9 cellular contexts compared by ENCODE assay signal in the genomic region with DNA sequence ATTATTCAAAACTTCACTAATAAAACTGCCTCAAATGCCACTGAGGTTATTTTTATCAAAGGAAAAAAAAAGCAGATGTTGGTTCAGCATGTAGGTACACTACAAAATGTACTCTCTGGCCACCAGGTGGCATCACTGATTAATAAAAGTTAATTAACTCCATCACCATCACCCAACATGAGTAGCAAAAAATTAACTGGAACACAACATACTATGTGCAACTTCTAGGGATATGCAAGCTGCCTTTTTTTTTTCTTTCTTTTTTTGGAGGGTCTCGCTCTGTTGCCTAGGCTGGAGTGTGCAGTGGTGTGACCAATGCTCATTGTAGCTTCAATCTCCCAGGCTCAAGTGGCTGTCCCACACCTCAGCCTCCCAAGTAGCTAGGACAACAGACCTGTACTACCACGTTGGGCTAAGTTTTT. TPM values are rescaled to one million over a fixed set of nuclear protein-coding genes. Genes with fewer than 3 reads are reported as not detected.
DNase-seq lines count a peak whose midpoint lies in the region; ATAC-seq and TF ChIP-seq lines count a peak whose summit lies in the region.
"Had no signal": no experiment of that assay in that cellular context is flagged by ENCODE, and none has a peak within 500 bp of the region (broad histone marks: within the 10 kb centered on the region; RNA-seq: fewer than 3 reads in every experiment).

No MANE protein-coding gene starts in this region.

- H3K4me3 ChIP-seq in HUES64 (ENCODE audit: low read length) (no peak overlapping the region), OCI-LY3 (ENCODE audit: low read length) (no peak overlapping the region), esophagus squamous epithelium (no peak overlapping the region), testis (no peak overlapping the region)

- peak overlapping the region in 2 of 3 experiments; percentile 32 to 47 for H3K27ac Mint-ChIP-seq in nephron
- H3K27ac Mint-ChIP-seq: T-helper 1 cell treated with Interleukin-12 subunit alpha and Interleukin-12 subunit beta and Interleukin-4 antibody, amounts not matched to agents 30 μg/mL and 1 μg/mL, for 36 hours had no signal

- peaks cover 35% of the 10 kb centered on the region for H3K4me1 Mint-ChIP-seq in nephron

- H3K36me3 Mint-ChIP-seq in nephron (ENCODE audit: low read depth), result peaks cover 25% of the 10 kb centered on the region

- TF ChIP-seq CTCF in OCI-LY3 (IDR thresholded peaks at IDR 0.05; ENCODE audit: low read depth, low read length) (peak; percentile 86), esophagus squamous epithelium (IDR thresholded peaks at IDR 0.05) (peak; percentile 63 to 92 (median 74)), nephron (IDR thresholded peaks at IDR 0.05; ENCODE audit: unreplicated experiment in 3 of 3) (peak; percentile 74 to 79 (median 74)), testis (IDR thresholded peaks at IDR 0.05) (peak; percentile 79 to 88 (median 85))

- H3K4me3 Mint-ChIP-seq in nephron, result no peak overlapping the region
- H3K4me3 Mint-ChIP-seq: T-helper 1 cell treated with Interleukin-12 subunit alpha and Interleukin-12 subunit beta and Interleukin-4 antibody, amounts not matched to agents 30 μg/mL and 1 μg/mL, for 36 hours had no signal

- H3K27ac ChIP-seq in HUES64 (ENCODE audit: low read depth, low read length), result peak overlapping the region; percentile 50; the same call in 1 of the 2 replicates
- H3K27ac ChIP-seq in OCI-LY3 (ENCODE audit: low read length), result no peak overlapping the region
- peak overlapping the region; percentile 57 to 79 (median 60) for H3K27ac ChIP-seq in esophagus squamous epithelium
- no peak overlapping the region for H3K27ac ChIP-seq in testis

- H3K4me1 ChIP-seq in HUES64 (ENCODE audit: insufficient read depth, low read length) (peaks cover 31% of the 10 kb centered on the region), OCI-LY3 (ENCODE audit: low read length) (0 out of 2 replicates have a peak, but pooled peaks cover 3% of the 10 kb centered on the region), esophagus squamous epithelium (peaks cover 0 to 30% (median 9%) of the 10 kb centered on the region in 3 donors), testis (peaks cover 17% of the 10 kb centered on the region)

- 0 out of 2 replicates have a peak overlapping the region, but pooled peaks have one; percentile 22 for H3K4me2 ChIP-seq in OCI-LY3 (ENCODE audit: low read length)

- no peaks in the 10 kb centered on the region for H4K20me1 ChIP-seq in OCI-LY3 (ENCODE audit: insufficient read depth, low read length)

- H3K36me3 ChIP-seq in HUES64 (ENCODE audit: insufficient read depth, low read length) (peaks cover 13% of the 10 kb centered on the region), OCI-LY3 (replicated peaks; ENCODE audit: low read depth, low read length) (no peaks in the 10 kb centered on the region), esophagus squamous epithelium (peaks cover 0 to 16% (median 0%) of the 10 kb centered on the region in 3 donors), testis (ENCODE audit: low read depth, missing control alignments) (no peaks in the 10 kb centered on the region)

- WGBS in HUES64, result 68% methylated on average over 2 of the region's 2 CpGs
- WGBS in esophagus squamous epithelium, 2 donors, result 45 to 48% methylated on average over 2 of the region's 2 CpGs
- WGBS in testis, 2 donors, result 41 to 45% methylated on average over 2 of the region's 2 CpGs

- H3K9me3 ChIP-seq in HUES64 (ENCODE audit: insufficient read depth, low read depth, low read length), result no peaks in the 10 kb centered on the region
- H3K9me3 ChIP-seq in OCI-LY3 (ENCODE audit: insufficient read depth, low read length), result no peaks in the 10 kb centered on the region
- no peaks in the 10 kb centered on the region for H3K9me3 ChIP-seq in esophagus squamous epithelium
- no peaks in the 10 kb centered on the region for H3K9me3 ChIP-seq in testis

- H3K9ac ChIP-seq in HUES64 (ENCODE audit: low read depth, low read length) (no peak overlapping the region; the same call in 1 of the 2 replicates), OCI-LY3 (ENCODE audit: low read length) (no peak overlapping the region)

- H3K79me2 ChIP-seq in OCI-LY3 (ENCODE audit: low read length), result no peaks in the 10 kb centered on the region

- no peaks in the 10 kb centered on the region for H3K9me3 Mint-ChIP-seq in nephron
- H3K9me3 Mint-ChIP-seq: T-helper 1 cell treated with Interleukin-12 subunit alpha and Interleukin-12 subunit beta and Interleukin-4 antibody, amounts not matched to agents 30 μg/mL and 1 μg/mL, for 36 hours had no signal

- H3K27me3 ChIP-seq in HUES64 (ENCODE audit: insufficient read depth, low read length), result no peaks in the 10 kb centered on the region
- peaks cover 13% of the 10 kb centered on the region for H3K27me3 ChIP-seq in OCI-LY3 (ENCODE audit: low read depth, low read length)
- H3K27me3 ChIP-seq in esophagus squamous epithelium, result no peaks in the 10 kb centered on the region
- no peaks in the 10 kb centered on the region for H3K27me3 ChIP-seq in testis

- DNase-seq in COR-L47 (lab: John Stamatoyannopoulos, UW) (peak; percentile 74), activated T-cell treated with anti-CD3 and anti-CD28 coated beads for 48 hours (ENCODE audit: low read depth) (peak; percentile 6), esophagus squamous epithelium (lab: John Stamatoyannopoulos, UW) (no peak), testis (peak; percentile 87)

- intact Hi-C loops in esophagus squamous epithelium (cut with DNase I) (loop anchor here (5.0 kb wide), 3 partner anchors 100 to 415 kb away; a partner anchor contains a TSS), testis (cut with DNase I; ENCODE audit: low total_unique reads) (loop anchor here (5.0 to 10.0 kb wide), 2 partner anchors 100 to 418 kb away; a partner anchor contains a TSS)

- H2AFZ ChIP-seq in OCI-LY3 (ENCODE audit: low read depth, low read length), result no peak overlapping the region

- no peak for TF ChIP-seq POLR2A in esophagus squamous epithelium (IDR thresholded peaks at IDR 0.05)
- TF ChIP-seq POLR2A in testis (IDR thresholded peaks at IDR 0.05), result no peak

- no peaks in the 10 kb centered on the region for H3K27me3 Mint-ChIP-seq in nephron (ENCODE audit: low read depth)

- ATAC-seq in GM19455 (IDR thresholded peaks at IDR 0.05; ENCODE audit: unreplicated experiment), result peak; percentile 73

RNA-seq across cellular contexts. Expression of a gene that starts 43.8 kb away (rescaled TPM):
- polyA plus RNA-seq in HUES64 (2013, experiment 1 of 2), result 32.8 TPM
- polyA plus RNA-seq in HUES64 (2013, experiment 2 of 2), result 32.9 TPM
- total RNA-seq in esophagus squamous epithelium (10 to 100 TPM; 13.3 to 36.0 (median 19.6) TPM), testis (100 to 1,000 TPM; 102 to 114 TPM)
- 66.3 TPM for polyA plus RNA-seq in testis (ENCODE audit: insufficient read depth, low read depth, low replicate concordance)

Comparison
In these comparisons a context has a peak if more than half of its experiments do, and no peak if none do; other contexts are left out.
1. H3K27ac ChIP-seq: peak in HUES64 (single experiment) and esophagus squamous epithelium (4 of 4); none in OCI-LY3 (single experiment) and testis (0 of 2).
2. Peak in every context shown above with its lines, with median percentiles within 50 percentile points of each other: CTCF ChIP-seq.